ENCODE assay signal across 8 cellular contexts in the genomic region with DNA sequence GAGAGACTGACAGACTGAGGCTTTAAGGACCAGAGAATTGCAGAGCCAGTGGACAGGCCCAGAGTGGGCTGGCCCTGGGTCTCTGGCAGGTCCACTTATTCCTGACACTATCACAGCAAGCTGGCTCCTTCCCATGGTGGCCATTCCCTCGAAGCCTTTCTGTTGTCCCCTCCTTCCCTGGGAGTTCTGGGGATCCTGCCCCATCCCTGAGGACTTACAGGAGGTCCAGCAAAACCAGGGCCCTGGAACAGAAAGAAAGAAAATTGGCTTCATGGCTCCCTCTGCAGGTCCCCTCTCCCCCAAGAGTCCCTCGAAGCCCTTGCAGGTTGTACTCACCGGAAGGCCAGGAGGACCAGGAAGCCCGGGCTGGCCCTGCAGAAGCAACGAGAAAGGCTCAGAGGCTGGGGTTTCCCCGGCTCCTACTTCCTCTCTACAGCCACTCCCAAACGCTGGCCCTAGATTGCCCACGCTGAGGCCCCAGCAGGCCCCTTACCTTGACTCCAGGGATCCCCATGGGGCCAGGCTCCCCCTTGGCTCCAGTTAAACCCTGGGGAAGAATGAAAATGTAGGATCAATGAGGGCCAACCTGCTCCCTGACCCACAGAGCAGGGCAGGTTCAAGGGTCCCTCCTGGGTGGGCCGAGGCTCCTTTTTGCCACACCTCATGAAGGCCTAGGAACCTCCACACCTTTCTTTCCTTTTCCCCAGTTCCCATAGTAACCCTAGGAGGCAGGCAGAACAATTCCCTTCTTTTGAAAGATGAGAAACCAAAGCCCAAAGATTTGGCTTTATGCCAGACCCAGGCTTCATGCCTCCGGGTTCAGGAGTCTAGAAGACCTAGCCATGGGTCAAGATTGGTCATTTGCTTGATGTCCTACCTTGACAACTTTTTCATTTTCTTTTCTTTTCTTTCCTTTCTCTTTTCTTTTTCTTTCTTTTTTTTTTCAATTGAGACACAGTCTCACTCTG. TPM values are rescaled to one million over a fixed set of nuclear protein-coding genes. Genes with fewer than 3 reads are reported as not detected.
DNase-seq lines count a peak whose midpoint lies in the region; ATAC-seq, FAIRE-seq and TF ChIP-seq lines count a peak whose summit lies in the region.

No MANE protein-coding gene starts in this region.

- H3K9me3 ChIP-seq in MM.1S (replicated peaks; ENCODE audit: insufficient read depth, low read length) = no peaks in the 10 kb centered on the region
- no peaks in the 10 kb centered on the region for H3K9me3 ChIP-seq in stomach
- H3K9me3 ChIP-seq in gastrocnemius medialis = no peaks in the 10 kb centered on the region

- TF ChIP-seq CTCF in MM.1S (IDR thresholded peaks at IDR 0.05; ENCODE audit: low read length) = no peak
- TF ChIP-seq CTCF in stomach (IDR thresholded peaks at IDR 0.05) = no peak
- TF ChIP-seq CTCF in gastrocnemius medialis (IDR thresholded peaks at IDR 0.05 in 4 of 5, conservative IDR thresholded peaks at IDR 0.05 in 1 of 5) = no peak

- H3K27ac ChIP-seq in MM.1S (ENCODE audit: low read length) = no peak overlapping the region
- peak overlapping the region in 2 of 5 donors; percentile 39 to 53 for H3K27ac ChIP-seq in stomach
- H3K27ac ChIP-seq in gastrocnemius medialis = no peak overlapping the region

- H3K4me1 ChIP-seq in MM.1S (ENCODE audit: low read length) (peaks cover 24% of the 10 kb centered on the region), stomach (peaks cover 24 to 45% (median 33%) of the 10 kb centered on the region in 4 donors), gastrocnemius medialis (peaks cover 4 to 8% of the 10 kb centered on the region in 2 donors)

- intact Hi-C loops in activated T-helper 1 cell treated with anti-CD3 and anti-CD28 coated beads, Interleukin-12 subunit alpha, Interleukin-12 subunit beta, Interleukin-2, Interleukin-4 antibody, amounts not matched to agents 30 ng/mL and 10 ng/mL and 1 ng/mL, durations not matched to agents 14 hours and 24 hours and 36 hours (cut with micrococcal nuclease) = no loop called here
- intact Hi-C loops in stomach (cut with DNase I; ENCODE audit: low total_unique reads) = no loop called here
- intact Hi-C loops in gastrocnemius medialis (cut with DNase I; ENCODE audit: low total_unique reads) = no loop called here

- FAIRE-seq in GM18507 (lab: Jason Lieb, UNC) = peak; percentile 75

- H3K9me3 Mint-ChIP-seq in activated T-helper 1 cell treated with anti-CD3 and anti-CD28 coated beads, Interleukin-12 subunit alpha, Interleukin-12 subunit beta, Interleukin-2, Interleukin-4 antibody, amounts not matched to agents 30 ng/mL and 10 ng/mL and 1 ng/mL, durations not matched to agents 14 hours and 24 hours and 36 hours = no peaks in the 10 kb centered on the region

- peaks cover 14% of the 10 kb centered on the region for H3K27me3 ChIP-seq in MM.1S (replicated peaks; ENCODE audit: insufficient read depth, low read length)
- peaks cover 4 to 21% (median 13%) of the 10 kb centered on the region in 3 donors for H3K27me3 ChIP-seq in stomach
- H3K27me3 ChIP-seq in gastrocnemius medialis = peaks cover 21 to 28% (median 25%) of the 10 kb centered on the region in 3 donors

- 26 to 37% (median 33%) methylated on average over 7 to 10 of the region's 10 CpGs for WGBS in stomach, 5 donors

- peak overlapping the region; percentile 73 for H3K4me3 Mint-ChIP-seq in activated T-helper 1 cell treated with anti-CD3 and anti-CD28 coated beads, Interleukin-12 subunit alpha, Interleukin-12 subunit beta, Interleukin-2, Interleukin-4 antibody, amounts not matched to agents 30 ng/mL and 10 ng/mL and 1 ng/mL, durations not matched to agents 14 hours and 24 hours and 36 hours

- no peak for ATAC-seq in gastrocnemius medialis

- peaks cover 8% of the 10 kb centered on the region for H3K27me3 Mint-ChIP-seq in activated T-helper 1 cell treated with anti-CD3 and anti-CD28 coated beads, Interleukin-12 subunit alpha, Interleukin-12 subunit beta, Interleukin-2, Interleukin-4 antibody, amounts not matched to agents 30 ng/mL and 10 ng/mL and 1 ng/mL, durations not matched to agents 14 hours and 24 hours and 36 hours (ENCODE audit: insufficient read depth)

- no peak for TF ChIP-seq POLR2A in stomach (IDR thresholded peaks at IDR 0.05)
- no peak for TF ChIP-seq POLR2A in gastrocnemius medialis (IDR thresholded peaks at IDR 0.05)

- peaks cover 33% of the 10 kb centered on the region for H3K4me1 Mint-ChIP-seq in activated T-helper 1 cell treated with anti-CD3 and anti-CD28 coated beads, Interleukin-12 subunit alpha, Interleukin-12 subunit beta, Interleukin-2, Interleukin-4 antibody, amounts not matched to agents 30 ng/mL and 10 ng/mL and 1 ng/mL, durations not matched to agents 14 hours and 24 hours and 36 hours (ENCODE audit: low read depth)

- H4K20me1 ChIP-seq in MM.1S (ENCODE audit: insufficient read depth, low read length) = no peaks in the 10 kb centered on the region

- in situ Hi-C loops in gastrocnemius medialis (cut with MboI; ENCODE audit: low sequenced_read_pairs in 4 of 4) = no loop called here

- peaks cover 5% of the 10 kb centered on the region for H3K36me3 Mint-ChIP-seq in activated T-helper 1 cell treated with anti-CD3 and anti-CD28 coated beads, Interleukin-12 subunit alpha, Interleukin-12 subunit beta, Interleukin-2, Interleukin-4 antibody, amounts not matched to agents 30 ng/mL and 10 ng/mL and 1 ng/mL, durations not matched to agents 14 hours and 24 hours and 36 hours (ENCODE audit: low read depth)

- H3K9me2 ChIP-seq in MM.1S (replicated peaks; ENCODE audit: insufficient read depth, low read length) = no peaks in the 10 kb centered on the region

- H3F3A ChIP-seq in MM.1S (ENCODE audit: insufficient read depth, low read length) = no peaks in the 10 kb centered on the region

- peak overlapping the region; percentile 85 for H2AFZ ChIP-seq in MM.1S (ENCODE audit: low read length)

- no peak overlapping the region; the same call in 1 of the 2 replicates for H3K9ac ChIP-seq in MM.1S (ENCODE audit: low read length)

- no peaks in the 10 kb centered on the region for H3K79me2 ChIP-seq in MM.1S (ENCODE audit: low read length)

- peak overlapping the region; percentile 89 for H3K27ac Mint-ChIP-seq in activated T-helper 1 cell treated with anti-CD3 and anti-CD28 coated beads, Interleukin-12 subunit alpha, Interleukin-12 subunit beta, Interleukin-2, Interleukin-4 antibody, amounts not matched to agents 30 ng/mL and 10 ng/mL and 1 ng/mL, durations not matched to agents 14 hours and 24 hours and 36 hours

- H3K4me3 ChIP-seq in MM.1S (ENCODE audit: low read length) (peak overlapping the region; percentile 26; the same call in 1 of the 2 replicates), stomach (peak overlapping the region in 1 of 4 donors; percentile 13), gastrocnemius medialis (no peak overlapping the region)

- H3K4me2 ChIP-seq in MM.1S (ENCODE audit: low read depth, low read length) = peak overlapping the region; percentile 56

- DNase-seq in AML-193 (lab: John Stamatoyannopoulos, UW) = peak; percentile 40 to 41
- DNase-seq in GM18507 (ENCODE audit: extremely low spot score, insufficient read length, low read depth) = peak; percentile 71
- no peak for DNase-seq in MM.1S
- DNase-seq in activated T-helper 1 cell treated with anti-CD3 and anti-CD28 coated beads, Interleukin-12 subunit alpha, Interleukin-12 subunit beta, Interleukin-2, Interleukin-4 antibody, amounts not matched to agents 30 ng/mL and 10 ng/mL and 1 ng/mL, durations not matched to agents 14 hours and 24 hours and 36 hours (ENCODE audit: low spot score) = peak; percentile 24
- DNase-seq in stomach = peak; percentile 81
- DNase-seq in SW480 (ENCODE audit: low spot score) = no peak
- DNase-seq in gastrocnemius medialis = no peak
- no peak for DNase-seq in NCI-H2081 (lab: John Stamatoyannopoulos, UW)

- H3K36me3 ChIP-seq in MM.1S (replicated peaks; ENCODE audit: insufficient read depth, low read length) (no peaks in the 10 kb centered on the region), stomach (no peaks in the 10 kb centered on the region), gastrocnemius medialis (no peaks in the 10 kb centered on the region)

- no peak for TF ChIP-seq EP300 in stomach (IDR thresholded peaks at IDR 0.05)

RNA-seq across cellular contexts. Expression of gene COL9A2, which starts 4.6 kb away (rescaled TPM):
- 20.4 and 22.3 TPM in 2 replicates for total RNA-seq in activated T-helper 1 cell treated with anti-CD3 and anti-CD28 coated beads, Interleukin-12 subunit alpha, Interleukin-12 subunit beta, Interleukin-2, Interleukin-4 antibody, amounts not matched to agents 30 ng/mL and 10 ng/mL and 1 ng/mL, durations not matched to agents 14 hours and 24 hours and 36 hours
- total RNA-seq in stomach (10 to 100 TPM in 4 of 5 donors, 1 to 10 TPM in 1; 7.2 to 79.0 (median 30.3) TPM), gastrocnemius medialis (1 to 10 TPM in 1 of 4 donors, under 1 TPM in 1, not detected in 2; 0.07 to 8.9 TPM)
- 10 to 100 TPM in 1 of 3 donors, 1 to 10 TPM in 2; 5.7 to 19.1 (median 7.5) TPM for polyA plus RNA-seq in stomach

RNA-seq across cellular contexts. Expression of gene ZMPSTE24, which starts 54.5 kb away (rescaled TPM):
- 50.2 and 56.0 TPM in 2 replicates for total RNA-seq in activated T-helper 1 cell treated with anti-CD3 and anti-CD28 coated beads, Interleukin-12 subunit alpha, Interleukin-12 subunit beta, Interleukin-2, Interleukin-4 antibody, amounts not matched to agents 30 ng/mL and 10 ng/mL and 1 ng/mL, durations not matched to agents 14 hours and 24 hours and 36 hours
- total RNA-seq in stomach (10 to 100 TPM in 4 of 5 donors, 1 to 10 TPM in 1; 7.8 to 67.7 (median 23.2) TPM), gastrocnemius medialis (10 to 100 TPM; 19.9 to 31.9 (median 24.0) TPM)
- 10 to 100 TPM in 2 of 3 donors, 1 to 10 TPM in 1; 9.6 to 14.3 (median 14.1) TPM for polyA plus RNA-seq in stomach

Comparison
In these comparisons a context has a peak if more than half of its experiments do, and no peak if none do; other contexts are left out.
1. DNase-seq: peak in AML-193 (2 of 2), GM18507 (single experiment), activated T-helper 1 cell treated with anti-CD3 and anti-CD28 coated beads, Interleukin-12 subunit alpha, Interleukin-12 subunit beta, Interleukin-2, Interleukin-4 antibody, amounts not matched to agents 30 ng/mL and 10 ng/mL and 1 ng/mL, durations not matched to agents 14 hours and 24 hours and 36 hours (single experiment) and stomach (single experiment); none in MM.1S (single experiment), SW480 (single experiment), gastrocnemius medialis (0 of 2) and NCI-H2081 (0 of 2).